ENCODE assay signal across 18 cellular contexts in the genomic region with DNA sequence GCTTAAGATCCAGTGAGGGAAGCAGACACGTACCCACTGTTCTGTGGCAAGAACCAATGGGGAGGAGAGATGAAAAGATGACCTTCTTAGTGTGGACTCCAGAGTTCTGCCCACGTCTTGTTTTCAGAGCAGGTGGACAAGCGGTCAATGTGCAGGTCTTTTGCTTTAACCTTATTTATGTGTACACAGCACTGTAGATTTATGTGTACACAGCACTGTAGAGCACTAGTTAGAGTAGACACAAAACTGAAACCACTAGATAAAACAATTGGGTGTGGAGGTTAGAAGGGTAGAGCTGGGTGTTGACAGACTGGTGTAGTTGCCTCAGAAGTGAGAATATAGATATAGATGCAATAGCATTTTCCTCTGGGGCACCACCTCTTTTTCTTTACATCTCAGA.
"Had no signal": no experiment of that assay in that cellular context is flagged by ENCODE, and none has a peak within 500 bp of the region (broad histone marks: within the 10 kb centered on the region; RNA-seq: fewer than 3 reads in every experiment).

No MANE protein-coding gene starts in this region.

- H3K9me3 ChIP-seq: gastroesophageal sphincter, tibial artery, vagina had no signal

- ATAC-seq: gastroesophageal sphincter; heart right ventricle; naive thymus-derived CD4-positive, alpha-beta T cell; stimulated activated naive B cell treated with anti-CD40 and anti-IgM and Interleukin-4, amounts not matched to agents 10 μg/mL and 1 μg/mL and 100 μg/mL, for 72 hours had no signal

- H3K27me3 Mint-ChIP-seq: activated CD4-positive, alpha-beta T cell treated with anti-CD3 and anti-CD28 coated beads, Interleukin-2, amount 10 ng/mL, durations not matched to agents 24 days and 14 days; activated naive CD8-positive, alpha-beta T cell treated with anti-CD3 and anti-CD28 coated beads for 36 hours; naive thymus-derived CD4-positive, alpha-beta T cell had no signal

- H3K9me3 Mint-ChIP-seq: activated CD4-positive, alpha-beta T cell treated with anti-CD3 and anti-CD28 coated beads, Interleukin-2, amount 10 ng/mL, durations not matched to agents 24 days and 14 days; activated naive CD8-positive, alpha-beta T cell treated with anti-CD3 and anti-CD28 coated beads for 36 hours; endodermal cell had no signal

- DNase-seq: activated CD4-positive, alpha-beta T cell treated with anti-CD3 and anti-CD28 coated beads, Interleukin-2, amount 10 ng/mL, durations not matched to agents 24 days and 14 days; activated CD4-positive, CD25-positive, alpha-beta regulatory T cell; activated CD8-positive, alpha-beta memory T cell treated with anti-CD3 and anti-CD28 coated beads for 24 hours; activated naive CD8-positive, alpha-beta T cell treated with anti-CD3 and anti-CD28 coated beads for 36 hours; anterior cingulate cortex; endodermal cell; heart right ventricle; naive thymus-derived CD4-positive, alpha-beta T cell; posterior cingulate gyrus; retina; stimulated activated CD4-positive, alpha-beta T cell treated with anti-CD3 and anti-CD28 coated beads, Interleukin-15, amount 100 ng/mL, for 24 hours; stimulated activated CD4-positive, alpha-beta T cell treated with anti-CD3 and anti-CD28 coated beads, Interleukin-4, amount 100 ng/mL, for 1 hour; stimulated activated naive B cell treated with anti-CD40 and anti-IgM and Interleukin-4, amounts not matched to agents 10 μg/mL and 1 μg/mL and 100 μg/mL, for 72 hours; T-helper 2 cell; tibial artery had no signal

- H3K36me3 Mint-ChIP-seq: activated naive CD8-positive, alpha-beta T cell treated with anti-CD3 and anti-CD28 coated beads for 36 hours; stimulated activated naive B cell treated with anti-CD40 and anti-IgM and Interleukin-4, amounts not matched to agents 10 μg/mL and 1 μg/mL and 100 μg/mL, for 72 hours had no signal

- H3K27ac Mint-ChIP-seq: activated CD4-positive, alpha-beta T cell treated with anti-CD3 and anti-CD28 coated beads, Interleukin-2, amount 10 ng/mL, durations not matched to agents 24 days and 14 days; activated naive CD8-positive, alpha-beta T cell treated with anti-CD3 and anti-CD28 coated beads for 36 hours; endodermal cell; naive thymus-derived CD4-positive, alpha-beta T cell; stimulated activated naive B cell treated with anti-CD40 and anti-IgM and Interleukin-4, amounts not matched to agents 10 μg/mL and 1 μg/mL and 100 μg/mL, for 72 hours had no signal

- FAIRE-seq: islet of Langerhans had no signal

- H3K4me3 Mint-ChIP-seq: activated CD4-positive, alpha-beta T cell treated with anti-CD3 and anti-CD28 coated beads, Interleukin-2, amount 10 ng/mL, durations not matched to agents 24 days and 14 days; activated naive CD8-positive, alpha-beta T cell treated with anti-CD3 and anti-CD28 coated beads for 36 hours; endodermal cell; naive thymus-derived CD4-positive, alpha-beta T cell; stimulated activated naive B cell treated with anti-CD40 and anti-IgM and Interleukin-4, amounts not matched to agents 10 μg/mL and 1 μg/mL and 100 μg/mL, for 72 hours had no signal

- H3K4me3 ChIP-seq: gastroesophageal sphincter, heart right ventricle, tibial artery, vagina had no signal

- H3K36me3 ChIP-seq: gastroesophageal sphincter, heart right ventricle, tibial artery, vagina had no signal

- H3K27ac ChIP-seq: gastroesophageal sphincter, heart right ventricle, tibial artery, vagina had no signal

- H3K27me3 ChIP-seq: gastroesophageal sphincter, heart right ventricle, tibial artery, vagina had no signal

- H3K4me1 Mint-ChIP-seq: activated CD4-positive, alpha-beta T cell treated with anti-CD3 and anti-CD28 coated beads, Interleukin-2, amount 10 ng/mL, durations not matched to agents 24 days and 14 days; endodermal cell; stimulated activated naive B cell treated with anti-CD40 and anti-IgM and Interleukin-4, amounts not matched to agents 10 μg/mL and 1 μg/mL and 100 μg/mL, for 72 hours had no signal

- H3K4me1 ChIP-seq: heart right ventricle had no signal
